3 cellular contexts compared by ENCODE assay signal in genomic region chrX:110713666-110714065, GRCh38.
"Had no signal": no experiment of that assay in that cellular context is flagged by ENCODE, and none has a peak within 500 bp of the region (broad histone marks: within the 10 kb centered on the region; RNA-seq: fewer than 3 reads in every experiment).

No MANE protein-coding gene starts in this region.

- ATAC-seq: GM12878 had no signal

- H3K4me3 ChIP-seq: GM12878 had no signal

- DNase-seq: GDM1, GF-D8 had no signal
